ENCODE assay signal across 17 cellular contexts in the genomic region with DNA sequence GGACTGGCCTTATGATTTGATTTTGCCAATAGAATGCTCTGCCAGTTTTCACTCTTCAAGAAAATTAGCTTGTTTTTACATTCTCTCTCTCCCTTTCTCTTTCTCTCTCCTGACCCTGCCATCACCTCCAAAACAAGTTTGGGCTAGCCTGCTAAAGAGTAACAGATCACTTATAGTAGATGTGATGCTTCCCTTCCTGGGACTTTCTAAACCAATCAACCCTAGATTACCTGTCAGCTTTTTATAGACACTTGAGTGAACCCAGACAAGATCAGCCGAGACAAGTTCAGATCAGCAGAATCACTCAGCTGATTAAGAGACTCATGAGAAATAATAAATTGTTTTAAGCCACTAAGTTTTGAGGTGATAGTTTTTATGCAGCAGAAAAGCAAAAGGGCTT.
"Had no signal": no experiment of that assay in that cellular context is flagged by ENCODE, and none has a peak within 500 bp of the region (broad histone marks: within the 10 kb centered on the region; RNA-seq: fewer than 3 reads in every experiment).

No MANE protein-coding gene starts in this region.

- DNase-seq: activated B cell treated with CpG ODN at 0.5 μM for 24 hours; activated CD4-positive, alpha-beta T cell treated with anti-CD3 and anti-CD28 coated beads for 48 hours; activated CD8-positive, alpha-beta T cell treated with anti-CD3 and anti-CD28 coated beads for 36 hours; activated gamma-delta T cell; activated T-cell treated with anti-CD3 and anti-CD28 coated beads, Interleukin-2, amount 50 U/mL, for 72 hours; amniotic stem cell; body of pancreas; effector CD4-positive, alpha-beta T cell; foreskin melanocyte; immature natural killer cell; left colon; lower lobe of right lung; right cardiac atrium; stimulated activated CD4-positive, alpha-beta T cell treated with anti-CD3 and anti-CD28 coated beads, Interleukin-4, amount 100 ng/mL, for 4 hours; stimulated activated CD8-positive, alpha-beta memory T cell treated with anti-CD3 and anti-CD28 coated beads, Interleukin-4, amount 100 ng/mL, for 48 hours; trophoblast cell had no signal

- ATAC-seq: activated CD8-positive, alpha-beta T cell treated with anti-CD3 and anti-CD28 coated beads for 36 hours; activated naive CD4-positive, alpha-beta T cell treated with anti-CD3 and anti-CD28 coated beads, Interleukin-2, amount 50 U/mL, for 72 hours; activated T-cell treated with anti-CD3 and anti-CD28 coated beads, Interleukin-2, amount 50 U/mL, for 72 hours; body of pancreas; left colon; lower lobe of right lung; right cardiac atrium had no signal
